Comparison of ENCODE assay signal across 8 cellular contexts in the genomic region with DNA sequence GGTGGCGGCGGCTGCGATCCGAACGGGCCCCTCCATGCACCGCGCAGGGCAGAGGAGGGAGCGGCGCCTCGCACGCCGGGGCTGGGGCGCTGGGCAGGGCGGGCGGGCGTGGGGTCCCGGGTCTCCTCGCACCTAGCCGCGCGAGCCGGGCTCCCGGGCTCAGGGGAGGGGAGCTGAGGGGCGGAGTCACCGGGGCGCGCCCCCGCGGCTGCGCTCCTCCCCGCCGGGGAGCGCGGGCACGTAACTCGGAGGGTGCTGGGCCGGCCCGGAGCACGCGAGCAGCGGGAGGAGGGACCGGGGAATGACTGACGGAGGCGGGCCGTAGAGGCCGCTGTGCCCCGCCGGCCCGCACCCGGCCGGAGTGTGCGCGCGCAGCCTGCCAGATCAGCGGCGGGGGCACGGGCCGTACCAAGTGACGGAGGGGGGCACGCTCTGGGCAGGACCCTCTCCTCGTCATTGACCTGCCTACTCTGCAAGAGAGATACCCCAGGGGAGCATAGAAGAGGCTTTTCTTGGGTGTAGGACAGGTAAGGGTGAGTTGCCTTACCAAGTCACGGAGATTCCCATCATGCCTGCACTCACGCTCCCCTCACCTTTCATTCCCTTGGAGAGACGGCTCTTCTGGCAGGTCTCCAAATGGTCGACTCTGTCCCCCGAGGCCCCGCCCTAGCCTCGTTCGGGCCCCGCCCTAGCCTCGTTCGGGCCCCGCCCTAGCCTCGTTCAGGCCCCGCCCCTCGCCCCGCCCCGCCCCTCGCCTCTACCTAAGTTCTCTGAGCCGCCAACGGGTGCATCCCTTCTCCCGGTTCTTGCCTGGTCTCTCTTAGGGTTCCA. TPM values are rescaled to one million over a fixed set of nuclear protein-coding genes. Genes with fewer than 3 reads are reported as not detected.
DNase-seq lines count a peak whose midpoint lies in the region; ATAC-seq and TF ChIP-seq lines count a peak whose summit lies in the region.

Gene CDON, minus strand, starts transcription at position 188 of the 831 bp plus-strand sequence. CDS start 39,390 bp downstream, outside the sequence.

- H3K27me3 Mint-ChIP-seq in activated naive CD4-positive, alpha-beta T cell treated with anti-CD3 and anti-CD28 coated beads, Interleukin-2, amount 50 U/mL, for 24 hours, result peaks cover 4% of the 10 kb centered on the region

- no peaks in the 10 kb centered on the region for H3K9me3 ChIP-seq in SK-N-MC (ENCODE audit: low read depth, low read length)
- H3K9me3 ChIP-seq in suprapubic skin, result no peaks in the 10 kb centered on the region

- H3K4me3 ChIP-seq in GM06990 (replicated peaks; ENCODE audit: low read depth, low read length) (peak within 1 kb of the TSS; percentile 59), SK-N-MC (peak within 1 kb of the TSS; percentile 85), suprapubic skin (peak within 1 kb of the TSS; percentile 80)

- peak; percentile 92 for DNase-seq in GM06990 (ENCODE audit: extremely low read depth, insufficient read length)
- peak; percentile 96 for DNase-seq in NCI-H1092 (lab: John Stamatoyannopoulos, UW)
- peak; percentile 57 for DNase-seq in SK-N-MC (ENCODE audit: low read depth, low spot score)
- DNase-seq in glomerular endothelial cell (ENCODE audit: extremely low read depth, low read depth, low spot score), result peak; percentile 79
- peak; percentile 80 for DNase-seq in omental fat pad (ENCODE audit: low spot score)
- peak; percentile 90 to 93 for DNase-seq in suprapubic skin (ENCODE audit: low spot score in 2 of 2)

- 1% methylated on average over 24 of the region's 82 CpGs for WGBS in suprapubic skin

- H3K4me1 ChIP-seq in suprapubic skin, result peaks cover 42% of the 10 kb centered on the region

- TF ChIP-seq EP300 in suprapubic skin (IDR thresholded peaks at IDR 0.05), result no peak

- TF ChIP-seq POLR2A in suprapubic skin (IDR thresholded peaks at IDR 0.05), result no peak

- ATAC-seq in HG02623 (IDR thresholded peaks at IDR 0.05; ENCODE audit: unreplicated experiment), result peak; percentile 96
- peak; percentile 96 for ATAC-seq in omental fat pad (ENCODE audit: low FRiP score)

- no peaks in the 10 kb centered on the region; the same call in none of the 2 replicates for H3K27me3 ChIP-seq in GM06990 (replicated peaks; ENCODE audit: control insufficient read depth, insufficient read depth, low read length)
- no peaks in the 10 kb centered on the region for H3K27me3 ChIP-seq in suprapubic skin

- H3K9me3 Mint-ChIP-seq in activated naive CD4-positive, alpha-beta T cell treated with anti-CD3 and anti-CD28 coated beads, Interleukin-2, amount 50 U/mL, for 24 hours, result no peaks in the 10 kb centered on the region

- H3K36me3 Mint-ChIP-seq in activated naive CD4-positive, alpha-beta T cell treated with anti-CD3 and anti-CD28 coated beads, Interleukin-2, amount 50 U/mL, for 24 hours, result no peaks in the 10 kb centered on the region

- H3K36me3 ChIP-seq in GM06990 (ENCODE audit: control insufficient read depth, insufficient read depth, low read length) (no peaks in the 10 kb centered on the region), SK-N-MC (ENCODE audit: insufficient read depth, low read length) (no peaks in the 10 kb centered on the region), suprapubic skin (no peaks in the 10 kb centered on the region)

- H3K4me1 Mint-ChIP-seq in activated naive CD4-positive, alpha-beta T cell treated with anti-CD3 and anti-CD28 coated beads, Interleukin-2, amount 50 U/mL, for 24 hours, result peaks cover 7% of the 10 kb centered on the region

- H3K27ac ChIP-seq in SK-N-MC (peak within 1 kb of the TSS; percentile 95), suprapubic skin (peak within 1 kb of the TSS; percentile 89)

- TF ChIP-seq CTCF in GM06990 (IDR thresholded peaks at IDR 0.05; ENCODE audit: insufficient read depth, low read length, poor library complexity, severe bottlenecking), result no peak
- TF ChIP-seq CTCF in omental fat pad (IDR thresholded peaks at IDR 0.05), result no peak
- TF ChIP-seq CTCF in suprapubic skin (IDR thresholded peaks at IDR 0.05), result peak in 1 of 2 donors; percentile 24

- H3K9ac ChIP-seq in SK-N-MC (ENCODE audit: insufficient read length), result peak within 1 kb of the TSS; percentile 94

- peak within 1 kb of the TSS; percentile 98 for H3K27ac Mint-ChIP-seq in activated naive CD4-positive, alpha-beta T cell treated with anti-CD3 and anti-CD28 coated beads, Interleukin-2, amount 50 U/mL, for 24 hours

- H3K4me3 Mint-ChIP-seq in activated naive CD4-positive, alpha-beta T cell treated with anti-CD3 and anti-CD28 coated beads, Interleukin-2, amount 50 U/mL, for 24 hours, result peak within 1 kb of the TSS; percentile 88

RNA-seq across cellular contexts. Expression of gene CDON, which starts in this region (rescaled TPM):
- 6.1 and 7.7 TPM in 2 replicates for total RNA-seq in glomerular endothelial cell
- total RNA-seq in omental fat pad, result 100 to 1,000 TPM in 1 of 4 donors, 10 to 100 TPM in 3; 13.1 to 159 (median 43.4) TPM
- 10 to 100 TPM; 27.6 to 67.4 (median 43.1) TPM for total RNA-seq in suprapubic skin

Comparison
In these comparisons a context has a peak if more than half of its experiments do, and no peak if none do; other contexts are left out.
1. Peak in every context shown above with its lines: DNase-seq, ATAC-seq, H3K4me3 ChIP-seq and H3K27ac ChIP-seq.